In genomic region chr13:38543561-38543960, GRCh38 we compare ENCODE assay signal across 21 cellular contexts.
DNase-seq lines count a peak whose midpoint lies in the region; FAIRE-seq and TF ChIP-seq lines count a peak whose summit lies in the region.
"Had no signal": no experiment of that assay in that cellular context is flagged by ENCODE, and none has a peak within 500 bp of the region (broad histone marks: within the 10 kb centered on the region; RNA-seq: fewer than 3 reads in every experiment).

No MANE protein-coding gene starts in this region.

- CTCF ChIA-PET in mammary epithelial cell (lab: Charles Lee; ENCODE audit: low non-redundant PET) = no interaction called here

- no peak overlapping the region for H2AFZ ChIP-seq in mammary epithelial cell (ENCODE audit: low read depth, low read length)

- intact Hi-C loops in mammary epithelial cell (cut with micrococcal nuclease) = no loop called here

- peak; percentile 5 for DNase-seq in H4 (ENCODE audit: low spot score)
- DNase-seq in RCC 7860 (ENCODE audit: low spot score) = peak; percentile 13
- DNase-seq in mammary epithelial cell = peak; percentile 4
- DNase-seq in kidney tubule cell (ENCODE audit: low spot score) = peak; percentile 23
- no peak for DNase-seq in 8988T
- no peak for DNase-seq in hypothalamus (lab: John Stamatoyannopoulos, UW)
- DNase-seq in GM19240 (ENCODE audit: insufficient read length, low spot score) = no peak
- DNase-seq in foreskin melanocyte = no peak
- DNase-seq: BE2C; CD4-positive, CD25-positive, alpha-beta regulatory T cell; DMS153; H9; NCI-H1417; NCI-H1930; NCI-H526; PC-3; SJCRH30 had no signal

- H3K4me2 ChIP-seq in mammary epithelial cell (ENCODE audit: insufficient read depth, low read depth, low read length) = no peak overlapping the region

- H4K20me1 ChIP-seq in mammary epithelial cell (ENCODE audit: insufficient read depth, low read length) = no peaks in the 10 kb centered on the region

- no peaks in the 10 kb centered on the region for H3K79me2 ChIP-seq in mammary epithelial cell (ENCODE audit: insufficient read depth, low read length)

- H3K36me3 ChIP-seq in mammary epithelial cell (ENCODE audit: insufficient read depth, low read length) = no peaks in the 10 kb centered on the region
- H3K36me3 ChIP-seq: BE2C, SJCRH30 had no signal

- no peaks in the 10 kb centered on the region for H3K9me3 ChIP-seq in mammary epithelial cell (replicated peaks; ENCODE audit: insufficient read depth, low read length)
- H3K9me3 ChIP-seq: BE2C, SJCRH30 had no signal

- WGBS in mammary epithelial cell (ENCODE audit: low coverage, missing lambda C conversion rate) = 58% methylated on average over 4 of the region's 4 CpGs

- no peak overlapping the region for H3K4me3 ChIP-seq in mammary epithelial cell (replicated peaks in 1 of 3; ENCODE audit: insufficient read depth in 1 of 3, low read depth in 2 of 3, low read length in 3 of 3)
- H3K4me3 ChIP-seq: GM12878, K562, SJCRH30 had no signal

- FAIRE-seq in RCC 7860 (lab: Jason Lieb, UNC) = no peak
- FAIRE-seq: A204.1, GM12878, GM19239, K562 had no signal

- no peak overlapping the region for H3K27ac ChIP-seq in mammary epithelial cell (ENCODE audit: insufficient read depth, low read depth, low read length)
- H3K27ac ChIP-seq: SJCRH30 had no signal

- BruUV-seq in mammary epithelial cell (replicated peaks; lab: Mats Ljungman, UMichigan) = no TSS peak

- in situ Hi-C loops in mammary epithelial cell (cut with MboI; ENCODE audit: low sequenced_read_pairs in 2 of 2) = loop anchor here in 1 of 2 donors (25.0 kb wide), 1 partner anchor 906 kb away; no protein-coding TSS in a partner anchor

- peaks cover 9% of the 10 kb centered on the region for H3K4me1 ChIP-seq in mammary epithelial cell (ENCODE audit: insufficient read depth, low read length)
- H3K4me1 ChIP-seq: BE2C, SJCRH30 had no signal

- H3K9ac ChIP-seq in mammary epithelial cell (ENCODE audit: insufficient read depth, low read length) = no peak overlapping the region

- H3K27me3 ChIP-seq in mammary epithelial cell (ENCODE audit: insufficient read depth, low read length) = no peaks in the 10 kb centered on the region
- H3K27me3 ChIP-seq: SJCRH30 had no signal

- no peak for TF ChIP-seq CTCF in mammary epithelial cell (conservative IDR thresholded peaks at IDR 0.05 in 1 of 2, IDR thresholded peaks at IDR 0.05 in 1 of 2; ENCODE audit: extremely low read depth in 1 of 2, insufficient read depth in 1 of 2, low read depth in 1 of 2, low read length in 2 of 2)

- dilution Hi-C loops in mammary epithelial cell (cut with HindIII; ENCODE audit: low sequenced_read_pairs) = no loop called here

Comparison
In these comparisons a context has a peak if more than half of its experiments do, and no peak if none do; other contexts are left out.
1. DNase-seq: peak in H4 (single experiment), RCC 7860 (single experiment), mammary epithelial cell (single experiment) and kidney tubule cell (single experiment); none in 8988T (single experiment), hypothalamus (0 of 51), GM19240 (single experiment) and foreskin melanocyte (single experiment).